ENCODE assay signal across 1 cellular context in the genomic region with DNA sequence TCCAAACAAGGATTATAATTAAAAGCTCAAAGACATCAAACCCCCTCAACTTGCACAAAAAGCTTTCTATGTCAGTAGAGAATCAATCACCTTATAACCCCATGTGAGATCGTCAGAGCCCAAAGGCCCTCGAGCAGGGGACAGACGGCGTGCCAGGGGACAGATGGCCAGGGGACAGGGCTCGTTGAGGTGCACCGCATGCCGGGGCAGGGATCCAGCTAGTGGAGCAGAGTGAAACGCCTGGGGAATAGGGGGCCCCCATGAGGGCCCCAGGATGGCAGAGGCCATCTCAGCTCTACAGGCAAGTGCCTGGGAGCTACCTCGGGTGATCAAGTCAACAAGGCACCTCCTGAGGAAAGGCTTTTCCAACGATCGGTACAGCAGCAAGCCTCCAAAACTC.
TF ChIP-seq lines count a peak whose summit lies in the region.

No MANE protein-coding gene starts in this region.

TF ChIP-seq in H1, 55 proteins besides CTCF, POLR2A, EP300 and RAD21:
- TF ChIP-seq POLR2AphosphoS5 (IDR thresholded peaks at IDR 0.05; ENCODE audit: low read depth, low read length) (peak; percentile 28; the same call in 1 of the 2 replicates), EZH2 (IDR thresholded peaks at IDR 0.05; ENCODE audit: low read depth, low read length, severe bottlenecking) (no peak)
